Comparison of ENCODE assay signal across 18 cellular contexts in the genomic region with DNA sequence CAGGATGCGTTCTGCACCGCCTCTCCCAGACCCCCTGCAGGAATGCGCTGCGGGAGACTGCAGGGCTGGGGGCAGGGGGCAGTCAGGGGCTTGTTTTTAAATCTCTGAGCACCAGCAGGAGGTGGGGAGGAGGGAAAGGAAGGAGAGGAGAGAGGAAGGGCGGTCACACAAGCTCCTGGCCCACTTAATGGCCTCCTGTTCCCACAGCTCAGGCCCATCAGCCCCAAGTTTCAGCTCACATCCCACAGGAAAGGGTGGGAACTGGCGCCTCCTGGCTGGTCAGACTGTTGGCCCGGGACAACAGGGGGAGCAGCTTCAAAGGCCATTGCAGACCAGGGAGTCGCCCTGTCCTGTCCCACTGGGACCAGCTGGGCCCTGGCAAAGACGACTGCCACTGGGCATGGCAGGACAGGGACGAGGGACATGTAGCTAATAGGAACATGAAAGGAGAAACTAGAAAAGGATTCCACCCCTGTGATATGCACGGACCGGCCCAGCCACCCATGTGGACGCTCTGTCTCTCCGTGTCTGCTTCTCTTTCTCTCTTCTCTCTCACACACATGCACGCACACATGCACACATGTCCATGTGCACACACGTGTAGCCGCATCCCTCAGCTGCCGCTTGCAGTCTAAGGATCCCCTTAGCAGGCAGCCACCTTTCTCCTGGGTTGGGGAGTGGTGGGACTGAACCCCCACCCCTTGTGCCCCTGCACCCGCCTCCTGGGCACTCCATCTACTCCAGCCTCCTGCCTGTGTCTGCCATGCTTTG. TPM values are rescaled to one million over a fixed set of nuclear protein-coding genes. Genes with fewer than 3 reads are reported as not detected.
DNase-seq lines count a peak whose midpoint lies in the region; ATAC-seq, FAIRE-seq and TF ChIP-seq lines count a peak whose summit lies in the region.
"Had no signal": no experiment of that assay in that cellular context is flagged by ENCODE, and none has a peak within 500 bp of the region (broad histone marks: within the 10 kb centered on the region; RNA-seq: fewer than 3 reads in every experiment).

No MANE protein-coding gene starts in this region.

- ATAC-seq in activated B cell treated with CpG ODN at 0.5 μM for 24 hours (ENCODE audit: low read depth) (no peak), heart left ventricle (peak in 3 of 4 donors; percentile 35 to 56 (median 55)), GM19452 (IDR thresholded peaks at IDR 0.05; ENCODE audit: unreplicated experiment) (no peak)
- ATAC-seq: gastroesophageal sphincter, pancreas had no signal

- no peak for TF ChIP-seq CTCF in CD14-positive monocyte (IDR thresholded peaks at IDR 0.05)
- no peak for TF ChIP-seq CTCF in activated B cell treated with CpG ODN at 0.5 μM for 24 hours (IDR thresholded peaks at IDR 0.05)
- TF ChIP-seq CTCF in heart left ventricle (IDR thresholded peaks at IDR 0.05), result peak in 5 of 12 donors; percentile 18 to 40 (median 27)
- no peak for TF ChIP-seq CTCF in neural crest cell (conservative IDR thresholded peaks at IDR 0.05)

- H3K4me3 ChIP-seq in heart left ventricle, result no peak overlapping the region
- H3K4me3 ChIP-seq: gastroesophageal sphincter, pancreas had no signal

- H3K27me3 Mint-ChIP-seq in CD14-positive monocyte (ENCODE audit: low read depth in 3 of 3) (peaks cover 0 to 1% (median 0%) of the 10 kb centered on the region in 3 donors), activated B cell treated with CpG ODN at 0.5 μM for 24 hours (no peaks in the 10 kb centered on the region), neural crest cell (ENCODE audit: low read depth) (no peaks in the 10 kb centered on the region)

- H3K4me3 Mint-ChIP-seq in CD14-positive monocyte, result no peak overlapping the region
- H3K4me3 Mint-ChIP-seq in activated B cell treated with CpG ODN at 0.5 μM for 24 hours, result peak overlapping the region; percentile 50
- H3K4me3 Mint-ChIP-seq in neural crest cell, result no peak overlapping the region

- no peaks in the 10 kb centered on the region for H3K9me3 Mint-ChIP-seq in CD14-positive monocyte
- no peaks in the 10 kb centered on the region for H3K9me3 Mint-ChIP-seq in activated B cell treated with CpG ODN at 0.5 μM for 24 hours
- no peaks in the 10 kb centered on the region for H3K9me3 Mint-ChIP-seq in neural crest cell

- peak overlapping the region in 10 of 12 donors; percentile 2 to 80 (median 58) for H3K27ac ChIP-seq in heart left ventricle
- H3K27ac ChIP-seq: pancreas had no signal

- H3K4me1 Mint-ChIP-seq in CD14-positive monocyte, result peaks cover 26% of the 10 kb centered on the region
- H3K4me1 Mint-ChIP-seq in activated B cell treated with CpG ODN at 0.5 μM for 24 hours, result peaks cover 89% of the 10 kb centered on the region
- peaks cover 27% of the 10 kb centered on the region for H3K4me1 Mint-ChIP-seq in neural crest cell

- CTCF ChIA-PET in activated B cell treated with CpG ODN at 0.5 μM for 24 hours (lab: Charles Lee), result interaction anchor here (0.6 to 1.5 kb wide), 3 partner anchors 16 to 33 kb away, joined by 3 to 5 read pairs (median 4); no protein-coding TSS in a partner anchor

- peak overlapping the region in 4 of 7 donors; percentile 6 to 76 (median 53) for H3K27ac Mint-ChIP-seq in CD14-positive monocyte
- H3K27ac Mint-ChIP-seq in activated B cell treated with CpG ODN at 0.5 μM for 24 hours, result peak overlapping the region; percentile 87
- H3K27ac Mint-ChIP-seq in neural crest cell (ENCODE audit: unreplicated experiment), result peak overlapping the region; percentile 67

- no peak for FAIRE-seq in GM19239 (lab: Jason Lieb, UNC)
- FAIRE-seq: pancreas had no signal

- H3K4me1 ChIP-seq in heart left ventricle, result peaks cover 3 to 78% (median 52%) of the 10 kb centered on the region in 12 donors

- peaks cover 0 to 19% (median 3%) of the 10 kb centered on the region in 9 donors for H3K36me3 ChIP-seq in heart left ventricle
- H3K36me3 ChIP-seq: pancreas had no signal

- POLR2A ChIA-PET in activated B cell treated with CpG ODN at 0.5 μM for 24 hours (lab: Charles Lee), result interaction anchor here (0.7 to 29.1 kb wide), 4 partner anchors 9 to 344 kb away, joined by 4 to 1669 read pairs (median 278); partner anchors contain the start of gene TFEB

- H3K27me3 ChIP-seq in heart left ventricle, result no peaks in the 10 kb centered on the region
- H3K27me3 ChIP-seq: gastroesophageal sphincter, pancreas had no signal

- intact Hi-C loops in CD14-positive monocyte (cut with micrococcal nuclease) (loop anchor here in 1 of 2 donors (5.0 to 10.0 kb wide), 2 partner anchors 37 to 74 kb away; partner anchors contain the start of genes FRS3 and TFEB), activated B cell treated with CpG ODN at 0.5 μM for 24 hours (cut with micrococcal nuclease) (loop anchor here (10.0 kb wide), 2 partner anchors 344 to 514 kb away; partner anchors contain the start of gene MRPS10), heart left ventricle (cut with DNase I) (loop anchor here in 2 of 10 donors (10.0 kb wide), 2 partner anchors 74 to 84 kb away; partner anchors contain the start of genes FRS3 (in 1 of the 2), PRICKLE4 (in 1 of the 2) and TOMM6 (in 1 of the 2))

- peaks cover 52 to 63% of the 10 kb centered on the region in 2 donors for H3K36me3 Mint-ChIP-seq in CD14-positive monocyte
- peaks cover 73% of the 10 kb centered on the region for H3K36me3 Mint-ChIP-seq in activated B cell treated with CpG ODN at 0.5 μM for 24 hours (ENCODE audit: low read depth)
- no peaks in the 10 kb centered on the region for H3K36me3 Mint-ChIP-seq in neural crest cell (ENCODE audit: low read depth)

- WGBS in heart left ventricle, 4 donors, result 58 to 67% (median 61%) methylated on average over 16 to 19 of the region's 19 CpGs

- DNase-seq in CD14-positive monocyte (ENCODE audit: low spot score) (no peak), activated B cell treated with CpG ODN at 0.5 μM for 24 hours (no peak), heart left ventricle (peak in 3 of 5 donors; percentile 59 to 72 (median 60)), neural crest cell (ENCODE audit: low read depth, low spot score) (no peak), NCI-H2196 treated with DMSO at 0.1 percent for 48 hours (lab: John Stamatoyannopoulos, UW; ENCODE audit: unreplicated experiment) (no peak), GM19239 (ENCODE audit: insufficient read length, low spot score) (no peak)
- DNase-seq in activated CD4-positive, alpha-beta T cell treated with anti-CD3 and anti-CD28 coated beads for 1 hour, result no peak
- DNase-seq: activated T-cell treated with anti-CD3 and anti-CD28 coated beads for 4 hours; DMS 273 treated with DMSO at 0.1 percent for 48 hours; effector memory CD4-positive, alpha-beta T cell; NCI-H2107; pancreas; SK-N-SH; stimulated activated CD4-positive, alpha-beta T cell treated with anti-CD3 and anti-CD28 coated beads, Interleukin-15, amount 100 ng/mL, for 24 hours had no signal

- no peaks in the 10 kb centered on the region for H3K9me3 ChIP-seq in heart left ventricle
- H3K9me3 ChIP-seq: gastroesophageal sphincter, pancreas, SK-N-SH had no signal

- TF ChIP-seq POLR2A in heart left ventricle (IDR thresholded peaks at IDR 0.05), result no peak

RNA-seq across cellular contexts. Expression of gene TFEB, which starts 34.6 kb away (rescaled TPM):
- 10 to 100 TPM; 42.6 to 60.0 TPM for polyA plus RNA-seq in CD14-positive monocyte
- 203 and 205 TPM in 2 replicates for total RNA-seq in activated B cell treated with CpG ODN at 0.5 μM for 24 hours
- 10 to 100 TPM; 26.2 to 47.2 (median 41.1) TPM for total RNA-seq in heart left ventricle
- 10 to 100 TPM; 37.7 to 40.1 TPM for polyA plus RNA-seq in heart left ventricle
- 1.1 and 1.3 TPM in 2 replicates for total RNA-seq in neural crest cell

RNA-seq across cellular contexts. Expression of gene PGC, which starts 46.4 kb away (rescaled TPM):
- polyA plus RNA-seq in CD14-positive monocyte (not detected), heart left ventricle (1 to 10 TPM in 1 of 2 donors, not detected in 1; 1.1 TPM)
- total RNA-seq in activated B cell treated with CpG ODN at 0.5 μM for 24 hours (not detected in 2 replicates), heart left ventricle (not detected), neural crest cell (not detected in 2 replicates)
- total RNA-seq: liver, urinary bladder had no signal
- polyA plus RNA-seq: SK-N-SH, urinary bladder had no signal

Comparison
In these comparisons a context has a peak if more than half of its experiments do, and no peak if none do; other contexts are left out.
1. DNase-seq: peak in heart left ventricle (3 of 5); none in CD14-positive monocyte (single experiment), activated B cell treated with CpG ODN at 0.5 μM for 24 hours (single experiment), neural crest cell (single experiment), NCI-H2196 treated with DMSO at 0.1 percent for 48 hours (single experiment), activated CD4-positive, alpha-beta T cell treated with anti-CD3 and anti-CD28 coated beads for 1 hour (single experiment) and GM19239 (single experiment).
2. ATAC-seq: peak in heart left ventricle (3 of 4); none in activated B cell treated with CpG ODN at 0.5 μM for 24 hours (single experiment) and GM19452 (single experiment).
3. RNA of gene TFEB, which starts 34.6 kb away (total RNA-seq): 203 to 205 TPM in activated B cell treated with CpG ODN at 0.5 μM for 24 hours and 26.2 to 47.2 TPM in heart left ventricle; 1.1 to 1.3 TPM in neural crest cell; every median in the first group is over 10 times any median in the second.
4. Peak in every context shown above with its lines, with median percentiles within 50 percentile points of each other: H3K27ac Mint-ChIP-seq.